11 cellular contexts compared by ENCODE assay signal in the genomic region with DNA sequence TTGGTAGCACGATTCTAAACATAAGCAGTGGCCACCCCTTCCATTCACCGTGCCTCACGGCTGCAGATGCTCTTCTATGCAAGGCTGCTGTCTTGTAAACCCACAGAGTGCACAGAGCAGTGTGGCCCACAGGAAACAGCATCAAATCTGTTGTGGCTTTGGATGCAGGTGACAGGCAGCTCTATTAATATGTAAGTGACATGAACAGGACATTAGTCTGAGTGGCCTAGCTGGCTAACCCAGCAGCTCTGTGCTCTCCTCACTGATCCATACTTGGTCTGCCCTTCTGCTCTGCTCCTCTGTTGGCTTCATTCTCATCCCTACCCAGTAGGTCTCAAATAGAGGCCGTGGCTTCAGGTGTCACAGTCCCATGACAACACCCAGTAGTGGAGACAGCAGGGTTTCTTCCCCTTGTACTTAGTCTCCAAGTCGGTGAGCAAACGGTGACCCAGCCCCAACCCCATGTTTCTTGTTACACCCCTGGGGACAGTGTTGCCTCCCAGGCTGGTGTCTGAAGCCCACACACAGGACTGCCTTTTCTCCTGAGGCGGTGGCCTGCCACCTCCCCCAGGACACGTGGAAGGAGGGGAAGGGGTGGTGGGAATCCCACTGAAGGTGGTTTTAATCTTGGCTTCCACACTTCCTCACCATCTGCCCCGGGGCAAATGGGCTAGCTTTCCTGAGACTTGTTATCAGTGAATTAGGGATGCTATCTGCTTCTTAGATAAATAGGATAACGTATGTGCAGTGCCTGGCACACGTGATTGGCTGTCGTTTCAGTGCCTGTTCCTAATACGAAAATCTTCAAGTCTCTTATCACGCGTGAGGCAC. TPM values are rescaled to one million over a fixed set of nuclear protein-coding genes. Genes with fewer than 3 reads are reported as not detected.
A peak's percentile ranks its signal among the peaks of the same experiment; 100 is the strongest.
DNase-seq lines count a peak whose midpoint lies in the region; ATAC-seq lines count a peak whose summit lies in the region.
"Had no signal": no experiment of that assay in that cellular context is flagged by ENCODE, and none has a peak within 500 bp of the region (broad histone marks: within the 10 kb centered on the region; RNA-seq: fewer than 3 reads in every experiment).

No MANE protein-coding gene starts in this region.

- intact Hi-C loops in naive thymus-derived CD4-positive, alpha-beta T cell (cut with micrococcal nuclease): no loop called here
- intact Hi-C loops in left colon (cut with DNase I, micrococcal nuclease): no loop called here

- H3K27ac Mint-ChIP-seq in naive thymus-derived CD4-positive, alpha-beta T cell: peak overlapping the region in 3 of 9 donors; percentile 26 to 57 (median 38)
- H3K27ac Mint-ChIP-seq: GM23338 had no signal

- ATAC-seq in GM18499 (IDR thresholded peaks at IDR 0.05; ENCODE audit: insufficient read depth, unreplicated experiment): peak; percentile 76
- peak; percentile 66 for ATAC-seq in GM21423 (IDR thresholded peaks at IDR 0.05; ENCODE audit: unreplicated experiment)
- ATAC-seq in naive thymus-derived CD4-positive, alpha-beta T cell: peak; percentile 24
- no peak for ATAC-seq in HG02840 (IDR thresholded peaks at IDR 0.05; ENCODE audit: low FRiP score, unreplicated experiment)
- no peak for ATAC-seq in GM21367 (IDR thresholded peaks at IDR 0.05; ENCODE audit: unreplicated experiment)
- no peak for ATAC-seq in left colon

- H3K27ac ChIP-seq in HUES6 (ENCODE audit: low read depth, low read length): no peak overlapping the region
- H3K27ac ChIP-seq in naive thymus-derived CD4-positive, alpha-beta T cell (ENCODE audit: low read depth, low read length): no peak overlapping the region
- H3K27ac ChIP-seq: heart left ventricle had no signal

- H3K27me3 Mint-ChIP-seq in naive thymus-derived CD4-positive, alpha-beta T cell: peaks cover 0 to 82% (median 0%) of the 10 kb centered on the region in 5 donors

- H3K9me3 Mint-ChIP-seq in naive thymus-derived CD4-positive, alpha-beta T cell: no peaks in the 10 kb centered on the region
- H3K9me3 Mint-ChIP-seq: T-cell had no signal

- H3K27me3 ChIP-seq in HUES6 (ENCODE audit: control insufficient read depth, insufficient read depth, low read length): peaks cover 36% of the 10 kb centered on the region
- no peaks in the 10 kb centered on the region for H3K27me3 ChIP-seq in naive thymus-derived CD4-positive, alpha-beta T cell (ENCODE audit: control insufficient read depth in 2 of 2, insufficient read depth in 2 of 2, low read length in 2 of 2)

- no peaks in the 10 kb centered on the region for H3K36me3 ChIP-seq in HUES6 (ENCODE audit: control insufficient read depth, insufficient read depth, low read length)
- no peaks in the 10 kb centered on the region for H3K36me3 ChIP-seq in naive thymus-derived CD4-positive, alpha-beta T cell (ENCODE audit: control insufficient read depth in 2 of 3, insufficient read depth in 3 of 3, low read length in 3 of 3)
- H3K36me3 ChIP-seq: heart left ventricle had no signal

- no peaks in the 10 kb centered on the region for H3K36me3 Mint-ChIP-seq in naive thymus-derived CD4-positive, alpha-beta T cell
- H3K36me3 Mint-ChIP-seq: T-cell had no signal

- DNase-seq in naive thymus-derived CD4-positive, alpha-beta T cell: no peak
- DNase-seq in left colon: no peak
- DNase-seq in kidney glomerular epithelial cell (lab: John Stamatoyannopoulos, UW): no peak
- DNase-seq: heart left ventricle, T-cell had no signal

- H3K4me3 ChIP-seq in HUES6 (ENCODE audit: low read depth, low read length): no peak overlapping the region
- H3K4me3 ChIP-seq in naive thymus-derived CD4-positive, alpha-beta T cell (ENCODE audit: low read length): no peak overlapping the region
- H3K4me3 ChIP-seq: GM23338, heart left ventricle had no signal

- H3K9me3 ChIP-seq in HUES6 (ENCODE audit: control insufficient read depth, insufficient read depth, low read depth, low read length): no peaks in the 10 kb centered on the region
- no peaks in the 10 kb centered on the region for H3K9me3 ChIP-seq in naive thymus-derived CD4-positive, alpha-beta T cell (ENCODE audit: control insufficient read depth in 2 of 3, low read length in 3 of 3)
- H3K9me3 ChIP-seq: heart left ventricle had no signal

- peak overlapping the region; percentile 12 for H3K9ac ChIP-seq in HUES6 (ENCODE audit: low read length)

- POLR2A ChIA-PET in naive thymus-derived CD4-positive, alpha-beta T cell (lab: Charles Lee): interaction anchor here (0.9 kb wide), 1 partner anchor 207 kb away, joined by 3 read pairs; no protein-coding TSS in a partner anchor

- 0 out of 2 replicates have a peak, but pooled peaks cover 5% of the 10 kb centered on the region for H3K4me1 ChIP-seq in HUES6 (ENCODE audit: control insufficient read depth, insufficient read depth, low read length)
- H3K4me1 ChIP-seq in naive thymus-derived CD4-positive, alpha-beta T cell (ENCODE audit: control insufficient read depth in 2 of 2, insufficient read depth in 2 of 2, low read length in 2 of 2): peaks cover 0 to 15% of the 10 kb centered on the region in 2 donors

- H3K4me3 Mint-ChIP-seq in naive thymus-derived CD4-positive, alpha-beta T cell: peak overlapping the region in 3 of 10 donors; percentile 6 to 46 (median 12)
- H3K4me3 Mint-ChIP-seq: GM23338, T-cell had no signal

- CTCF ChIA-PET in naive thymus-derived CD4-positive, alpha-beta T cell (lab: Charles Lee): no interaction called here

- peaks cover 21 to 97% (median 79%) of the 10 kb centered on the region in 7 donors for H3K4me1 Mint-ChIP-seq in naive thymus-derived CD4-positive, alpha-beta T cell

RNA-seq across cellular contexts. Expression of gene SH3RF3, which starts 6.0 kb away (rescaled TPM):
- total RNA-seq in naive thymus-derived CD4-positive, alpha-beta T cell: 10 to 100 TPM in 2 of 5 experiments, 1 to 10 TPM in 2, under 1 TPM in 1; 0.19 to 11.5 (median 6.1) TPM
- polyA plus RNA-seq in naive thymus-derived CD4-positive, alpha-beta T cell: 1 to 10 TPM; 1.3 to 3.5 TPM
- 1 to 10 TPM; 1.3 to 2.7 TPM for total RNA-seq in left colon

Comparison
In these comparisons a context has a peak if more than half of its experiments do, and no peak if none do; other contexts are left out.
1. ATAC-seq: peak in GM18499 (single experiment), GM21423 (single experiment) and naive thymus-derived CD4-positive, alpha-beta T cell (single experiment); none in HG02840 (single experiment), GM21367 (single experiment) and left colon (single experiment).